Comparison of ENCODE assay signal across 28 cellular contexts in the genomic region with DNA sequence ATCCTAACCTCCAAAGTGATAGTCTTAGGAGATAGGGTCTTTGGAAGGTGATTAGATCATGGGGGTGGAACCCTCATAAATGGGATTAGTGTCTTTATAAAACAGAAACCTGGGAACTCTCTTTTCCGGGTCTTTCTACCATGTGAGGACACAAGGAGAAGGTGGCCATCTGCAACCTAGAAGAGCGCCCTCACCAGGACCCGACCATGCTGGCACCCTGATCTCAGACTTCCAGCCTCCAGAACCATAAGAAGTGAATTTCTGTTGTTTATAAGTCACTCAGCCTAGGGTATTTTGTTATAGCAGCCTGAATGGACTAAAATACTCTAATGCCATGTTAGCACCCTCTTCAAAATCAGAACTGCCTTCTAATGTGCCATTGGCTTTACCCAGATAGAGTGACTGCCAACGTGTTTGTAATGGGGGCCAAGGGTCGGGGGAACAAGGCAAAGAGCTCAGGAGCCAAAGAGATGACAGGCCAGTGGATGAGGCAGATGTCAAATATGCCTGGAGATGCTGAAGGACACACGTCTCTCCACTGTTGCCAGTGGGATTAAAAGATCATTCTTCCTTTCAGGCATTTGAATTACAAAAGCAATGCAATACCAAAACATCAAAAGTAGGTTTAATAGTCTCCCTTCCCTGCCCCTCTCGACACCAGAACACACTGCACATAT. TPM values are rescaled to one million over a fixed set of nuclear protein-coding genes. Genes with fewer than 3 reads are reported as not detected.
DNase-seq lines count a peak whose midpoint lies in the region; ATAC-seq and TF ChIP-seq lines count a peak whose summit lies in the region.
"Had no signal": no experiment of that assay in that cellular context is flagged by ENCODE, and none has a peak within 500 bp of the region (broad histone marks: within the 10 kb centered on the region; RNA-seq: fewer than 3 reads in every experiment).

No MANE protein-coding gene starts in this region.

- H3K4me1 ChIP-seq in adipocyte (ENCODE audit: control insufficient read depth, insufficient read depth, low read length) (peaks cover 49% of the 10 kb centered on the region), foreskin keratinocyte (peaks cover 18% of the 10 kb centered on the region), vagina (peaks cover 29% of the 10 kb centered on the region)

- H3K36me3 Mint-ChIP-seq in activated naive CD8-positive, alpha-beta T cell treated with anti-CD3 and anti-CD28 coated beads, Interleukin-2, amount 50 U/mL, for 24 hours (ENCODE audit: low read depth) = peaks cover 1% of the 10 kb centered on the region
- peaks cover 2% of the 10 kb centered on the region for H3K36me3 Mint-ChIP-seq in activated naive CD8-positive, alpha-beta T cell treated with anti-CD3 and anti-CD28 coated beads for 36 hours
- no peaks in the 10 kb centered on the region for H3K36me3 Mint-ChIP-seq in activated CD4-positive, alpha-beta memory T cell treated with anti-CD3 and anti-CD28 coated beads for 36 hours
- H3K36me3 Mint-ChIP-seq: CD8-positive, alpha-beta T cell had no signal

- CTCF ChIA-PET in activated CD4-positive, alpha-beta memory T cell treated with anti-CD3 and anti-CD28 coated beads for 36 hours (lab: Charles Lee) = no interaction called here

- no peaks in the 10 kb centered on the region for H3K9me3 ChIP-seq in adipocyte (ENCODE audit: control insufficient read depth, low read length)
- H3K9me3 ChIP-seq in vagina = no peaks in the 10 kb centered on the region
- H3K9me3 ChIP-seq: esophagus muscularis mucosa, SK-N-SH, transverse colon had no signal

- H3K36me3 ChIP-seq in adipocyte (ENCODE audit: control insufficient read depth, insufficient read depth, low read length, severe bottlenecking) = no peaks in the 10 kb centered on the region
- no peaks in the 10 kb centered on the region for H3K36me3 ChIP-seq in vagina
- H3K36me3 ChIP-seq: ascending aorta, esophagus muscularis mucosa, transverse colon had no signal

- H3K9me3 Mint-ChIP-seq in activated naive CD8-positive, alpha-beta T cell treated with anti-CD3 and anti-CD28 coated beads, Interleukin-2, amount 50 U/mL, for 24 hours = peaks cover 4% of the 10 kb centered on the region
- peaks cover 12% of the 10 kb centered on the region for H3K9me3 Mint-ChIP-seq in activated naive CD8-positive, alpha-beta T cell treated with anti-CD3 and anti-CD28 coated beads for 36 hours
- no peaks in the 10 kb centered on the region for H3K9me3 Mint-ChIP-seq in activated CD4-positive, alpha-beta memory T cell treated with anti-CD3 and anti-CD28 coated beads for 36 hours
- H3K9me3 Mint-ChIP-seq: CD8-positive, alpha-beta T cell had no signal

- POLR2A ChIA-PET in activated CD4-positive, alpha-beta memory T cell treated with anti-CD3 and anti-CD28 coated beads for 36 hours (lab: Charles Lee) = no interaction called here

- DNase-seq in activated naive CD8-positive, alpha-beta T cell treated with anti-CD3 and anti-CD28 coated beads, Interleukin-2, amount 50 U/mL, for 24 hours = no peak
- no peak for DNase-seq in activated naive CD8-positive, alpha-beta T cell treated with anti-CD3 and anti-CD28 coated beads for 36 hours
- DNase-seq in adipocyte (ENCODE audit: low read depth) (no peak), foreskin keratinocyte (no peak), vagina (ENCODE audit: extremely low spot score in 2 of 2) (no peak)
- DNase-seq in activated CD4-positive, alpha-beta memory T cell treated with anti-CD3 and anti-CD28 coated beads for 36 hours = no peak
- DNase-seq: 8988T; activated CD4-positive, alpha-beta T cell treated with anti-CD3 and anti-CD28 coated beads, Interleukin-2, amount 10 ng/mL, durations not matched to agents 24 days and 14 days; activated naive CD4-positive, alpha-beta T cell treated with Interleukin-2 at 50 U/mL for 16 hours; activated T-cell treated with anti-CD3 and anti-CD28 coated beads, Interleukin-2, amount 50 U/mL, for 72 hours; CD8-positive, alpha-beta T cell; effector memory CD4-positive, alpha-beta T cell; left ventricle myocardium superior; NCI-H1105 treated with DMSO at 0.1 percent for 48 hours; NCI-H2029; NCI-H2227 treated with DMSO at 0.1 percent for 48 hours; NCI-H69; SK-N-SH; stimulated activated CD4-positive, alpha-beta T cell treated with anti-CD3 and anti-CD28 coated beads, Interleukin-15, amount 100 ng/mL, for 24 hours; stimulated activated naive CD8-positive, alpha-beta T cell treated with anti-CD3 and anti-CD28 coated beads, Interleukin-15, amount 100 ng/mL, for 72 hours; T-helper 2 cell; transverse colon had no signal

- peak overlapping the region; percentile 30 for H3K4me3 ChIP-seq in adipocyte (ENCODE audit: low read length)
- H3K4me3 ChIP-seq in vagina = no peak overlapping the region
- H3K4me3 ChIP-seq: ascending aorta, esophagus muscularis mucosa, transverse colon had no signal

- no peaks in the 10 kb centered on the region for H3K27me3 ChIP-seq in adipocyte (replicated peaks; ENCODE audit: control insufficient read depth, insufficient read depth, low read length)
- H3K27me3 ChIP-seq in foreskin keratinocyte = no peaks in the 10 kb centered on the region
- H3K27me3 ChIP-seq in vagina = no peaks in the 10 kb centered on the region
- H3K27me3 ChIP-seq: ascending aorta, esophagus muscularis mucosa, transverse colon had no signal

- H3K27ac Mint-ChIP-seq in activated naive CD8-positive, alpha-beta T cell treated with anti-CD3 and anti-CD28 coated beads, Interleukin-2, amount 50 U/mL, for 24 hours = peak overlapping the region; percentile 1
- no peak overlapping the region for H3K27ac Mint-ChIP-seq in activated naive CD8-positive, alpha-beta T cell treated with anti-CD3 and anti-CD28 coated beads for 36 hours
- no peak overlapping the region for H3K27ac Mint-ChIP-seq in activated CD4-positive, alpha-beta memory T cell treated with anti-CD3 and anti-CD28 coated beads for 36 hours
- H3K27ac Mint-ChIP-seq: activated CD4-positive, alpha-beta T cell treated with anti-CD3 and anti-CD28 coated beads, Interleukin-2, amount 10 ng/mL, durations not matched to agents 24 days and 14 days; activated T-cell treated with anti-CD3 and anti-CD28 coated beads, Interleukin-2, amount 50 U/mL, for 72 hours; CD8-positive, alpha-beta T cell; nephron had no signal

- intact Hi-C loops in vagina (cut with DNase I) = no loop called here
- intact Hi-C loops in activated CD4-positive, alpha-beta memory T cell treated with anti-CD3 and anti-CD28 coated beads for 36 hours (cut with micrococcal nuclease) = no loop called here

- peaks cover 24% of the 10 kb centered on the region for H3K27me3 Mint-ChIP-seq in activated naive CD8-positive, alpha-beta T cell treated with anti-CD3 and anti-CD28 coated beads, Interleukin-2, amount 50 U/mL, for 24 hours
- peaks cover 26% of the 10 kb centered on the region for H3K27me3 Mint-ChIP-seq in activated naive CD8-positive, alpha-beta T cell treated with anti-CD3 and anti-CD28 coated beads for 36 hours
- peaks cover 23% of the 10 kb centered on the region for H3K27me3 Mint-ChIP-seq in activated CD4-positive, alpha-beta memory T cell treated with anti-CD3 and anti-CD28 coated beads for 36 hours

- no peak for TF ChIP-seq POLR2A in vagina (IDR thresholded peaks at IDR 0.05)

- ATAC-seq in activated naive CD8-positive, alpha-beta T cell treated with anti-CD3 and anti-CD28 coated beads, Interleukin-2, amount 50 U/mL, for 24 hours = no peak
- ATAC-seq in foreskin keratinocyte (no peak), GM18870 (IDR thresholded peaks at IDR 0.05; ENCODE audit: unreplicated experiment) (no peak), GM18907 (IDR thresholded peaks at IDR 0.05; ENCODE audit: unreplicated experiment) (no peak)
- ATAC-seq: activated T-cell treated with anti-CD3 and anti-CD28 coated beads, Interleukin-2, amount 50 U/mL, for 72 hours; CD8-positive, alpha-beta T cell; left ventricle myocardium superior; stimulated activated naive CD8-positive, alpha-beta T cell treated with anti-CD3 and anti-CD28 coated beads, Interleukin-15, amount 100 ng/mL, for 72 hours had no signal

- H3K4me1 Mint-ChIP-seq in activated naive CD8-positive, alpha-beta T cell treated with anti-CD3 and anti-CD28 coated beads, Interleukin-2, amount 50 U/mL, for 24 hours = peaks cover 35% of the 10 kb centered on the region
- H3K4me1 Mint-ChIP-seq in activated naive CD8-positive, alpha-beta T cell treated with anti-CD3 and anti-CD28 coated beads for 36 hours = peaks cover 23% of the 10 kb centered on the region
- peaks cover 30% of the 10 kb centered on the region for H3K4me1 Mint-ChIP-seq in activated CD4-positive, alpha-beta memory T cell treated with anti-CD3 and anti-CD28 coated beads for 36 hours (ENCODE audit: low read depth)

- no peak for TF ChIP-seq CTCF in foreskin keratinocyte (conservative IDR thresholded peaks at IDR 0.05)
- no peak for TF ChIP-seq CTCF in vagina (IDR thresholded peaks at IDR 0.05)

- H3K27ac ChIP-seq in foreskin keratinocyte = peak overlapping the region; percentile 85
- H3K27ac ChIP-seq in vagina = peak overlapping the region; percentile 58
- H3K27ac ChIP-seq: ascending aorta, esophagus muscularis mucosa, HL-60, transverse colon had no signal

- H3K9ac ChIP-seq in adipocyte (ENCODE audit: low read length) = peak overlapping the region; percentile 27
- H3K9ac ChIP-seq: SK-N-SH had no signal

- no peak overlapping the region for H3K4me3 Mint-ChIP-seq in activated naive CD8-positive, alpha-beta T cell treated with anti-CD3 and anti-CD28 coated beads, Interleukin-2, amount 50 U/mL, for 24 hours
- H3K4me3 Mint-ChIP-seq in activated naive CD8-positive, alpha-beta T cell treated with anti-CD3 and anti-CD28 coated beads for 36 hours = no peak overlapping the region
- H3K4me3 Mint-ChIP-seq in activated CD4-positive, alpha-beta memory T cell treated with anti-CD3 and anti-CD28 coated beads for 36 hours = no peak overlapping the region
- H3K4me3 Mint-ChIP-seq: activated CD4-positive, alpha-beta T cell treated with anti-CD3 and anti-CD28 coated beads, Interleukin-2, amount 10 ng/mL, durations not matched to agents 24 days and 14 days; activated T-cell treated with anti-CD3 and anti-CD28 coated beads, Interleukin-2, amount 50 U/mL, for 72 hours; CD8-positive, alpha-beta T cell; nephron; stimulated activated naive CD8-positive, alpha-beta T cell treated with anti-CD3 and anti-CD28 coated beads, Interleukin-15, amount 100 ng/mL, for 72 hours had no signal

RNA-seq across cellular contexts. Expression of a gene that starts 21.0 kb away (rescaled TPM):
- total RNA-seq in activated naive CD8-positive, alpha-beta T cell treated with anti-CD3 and anti-CD28 coated beads for 36 hours = under 1 TPM; 0.25 to 0.28 TPM
- total RNA-seq in foreskin keratinocyte = 1.2 TPM in 1 of 2 replicates, not detected in the other
- polyA plus RNA-seq in foreskin keratinocyte = 0.04 and 0.85 TPM in 2 replicates
- 6.9 TPM for total RNA-seq in vagina
- under 1 TPM in 1 of 2 experiments, not detected in 1; 0.29 TPM for total RNA-seq in activated CD4-positive, alpha-beta memory T cell treated with anti-CD3 and anti-CD28 coated beads for 36 hours
- total RNA-seq: ascending aorta had no signal

RNA-seq across cellular contexts. Expression of a gene that starts 49.1 kb away (rescaled TPM):
- total RNA-seq in activated naive CD8-positive, alpha-beta T cell treated with anti-CD3 and anti-CD28 coated beads for 36 hours = 1 to 10 TPM; 1.8 to 2.0 TPM
- total RNA-seq in foreskin keratinocyte (31.2 and 34.6 TPM in 2 replicates), vagina (72.7 TPM)
- 35.5 and 41.1 TPM in 2 replicates for polyA plus RNA-seq in foreskin keratinocyte
- 1 to 10 TPM; 4.2 to 4.6 TPM for total RNA-seq in activated CD4-positive, alpha-beta memory T cell treated with anti-CD3 and anti-CD28 coated beads for 36 hours

RNA-seq across cellular contexts. Expression of a gene that starts 52.3 kb away (rescaled TPM):
- 10 to 100 TPM; 36.4 to 38.1 TPM for total RNA-seq in activated naive CD8-positive, alpha-beta T cell treated with anti-CD3 and anti-CD28 coated beads for 36 hours
- total RNA-seq in foreskin keratinocyte (19.2 and 20.1 TPM in 2 replicates), vagina (25.0 TPM)
- polyA plus RNA-seq in foreskin keratinocyte = 25.1 and 32.0 TPM in 2 replicates
- 10 to 100 TPM; 24.2 to 25.2 TPM for total RNA-seq in activated CD4-positive, alpha-beta memory T cell treated with anti-CD3 and anti-CD28 coated beads for 36 hours
